Comparison of ENCODE assay signal across 8 cellular contexts in the genomic region with DNA sequence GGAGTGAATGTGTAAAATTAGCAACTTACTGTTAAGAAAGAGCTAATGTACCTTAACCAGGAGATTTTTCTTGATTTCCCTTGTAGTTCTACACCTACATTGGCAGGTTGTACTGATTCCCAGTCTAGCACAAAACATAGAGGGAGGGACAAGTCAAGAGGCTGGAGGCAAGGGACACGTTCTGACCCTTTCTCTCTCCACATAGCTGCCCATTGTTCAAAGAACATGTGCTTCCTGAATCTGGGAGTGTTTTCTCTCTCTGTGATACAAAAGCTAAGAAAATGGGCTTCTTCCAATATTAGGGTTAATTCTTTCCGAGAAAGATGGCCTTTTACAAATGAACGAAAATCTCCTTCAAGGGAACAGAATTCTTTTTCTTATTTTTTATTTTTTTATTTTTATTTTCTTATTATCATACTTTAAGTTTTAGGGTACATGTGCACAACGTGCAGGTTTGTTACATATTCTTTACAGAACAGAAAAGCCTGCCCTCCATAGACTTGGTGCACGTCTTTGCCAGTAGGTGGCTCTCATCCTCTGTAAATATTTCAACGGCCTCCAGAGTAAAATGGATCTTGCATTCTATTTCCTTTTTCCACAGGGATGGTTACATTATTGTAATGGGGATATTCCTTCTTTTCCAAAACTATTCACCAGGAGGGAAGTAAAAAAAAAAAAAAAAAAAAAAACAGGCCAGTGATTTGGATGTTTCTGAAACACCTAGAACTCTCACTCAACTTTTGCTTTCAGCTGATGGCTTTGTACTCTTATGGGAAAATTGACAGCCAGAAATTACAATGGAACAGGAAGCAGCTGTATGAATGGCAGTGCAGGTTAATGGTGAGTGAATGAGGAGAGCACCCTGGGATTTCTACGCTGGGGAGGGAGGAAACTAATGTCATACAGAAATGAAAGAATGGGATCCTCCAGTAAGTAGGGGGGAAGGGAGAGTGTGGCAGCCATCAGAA. TPM values are rescaled to one million over a fixed set of nuclear protein-coding genes. Genes with fewer than 3 reads are reported as not detected.
DNase-seq lines count a peak whose midpoint lies in the region; ATAC-seq lines count a peak whose summit lies in the region.

No MANE protein-coding gene starts in this region.

- no peaks in the 10 kb centered on the region for H3K9me3 Mint-ChIP-seq in activated T-cell treated with anti-CD3 and anti-CD28 coated beads, Interleukin-2, amount 50 U/mL, for 72 hours

- DNase-seq in stimulated activated CD4-positive, alpha-beta T cell treated with anti-CD3 and anti-CD28 coated beads, Interleukin-12 subunit alpha, Interleukin-12 subunit beta, amount 100 ng/mL, for 4 hours = peak; percentile 8
- no peak for DNase-seq in stimulated activated CD4-positive, alpha-beta T cell treated with anti-CD3 and anti-CD28 coated beads, Interleukin-4, amount 100 ng/mL, for 4 hours
- DNase-seq in NCI-H2107 (lab: John Stamatoyannopoulos, UW) = peak; percentile 5
- DNase-seq in activated T-cell treated with anti-CD3 and anti-CD28 coated beads, Interleukin-2, amount 50 U/mL, for 72 hours = peak; percentile 20 to 24
- DNase-seq in head of caudate nucleus = peak in 38 of 42 donors; percentile 14 to 81 (median 54)
- DNase-seq in putamen (ENCODE audit: low spot score) = peak; percentile 56

- H3K4me1 Mint-ChIP-seq in activated T-cell treated with anti-CD3 and anti-CD28 coated beads, Interleukin-2, amount 50 U/mL, for 72 hours (ENCODE audit: low read depth) = peaks cover 5% of the 10 kb centered on the region

- H3K27me3 Mint-ChIP-seq in activated T-cell treated with anti-CD3 and anti-CD28 coated beads, Interleukin-2, amount 50 U/mL, for 72 hours (ENCODE audit: low read depth) = no peaks in the 10 kb centered on the region

- peaks cover 0 to 5% of the 10 kb centered on the region in 2 donors for H3K36me3 Mint-ChIP-seq in activated T-cell treated with anti-CD3 and anti-CD28 coated beads, Interleukin-2, amount 50 U/mL, for 72 hours (ENCODE audit: insufficient read depth in 2 of 2)

- no peak overlapping the region for H3K27ac Mint-ChIP-seq in activated T-cell treated with anti-CD3 and anti-CD28 coated beads, Interleukin-2, amount 50 U/mL, for 72 hours

- intact Hi-C loops in head of caudate nucleus (cut with DNase I) = loop anchor here (10.0 kb wide), 1 partner anchor 477 kb away; no protein-coding TSS in a partner anchor

- no peak overlapping the region for H3K4me3 Mint-ChIP-seq in activated T-cell treated with anti-CD3 and anti-CD28 coated beads, Interleukin-2, amount 50 U/mL, for 72 hours

- ATAC-seq in HG02678 (IDR thresholded peaks at IDR 0.05; ENCODE audit: unreplicated experiment) (peak; percentile 82), GM19328 (IDR thresholded peaks at IDR 0.05; ENCODE audit: unreplicated experiment) (no peak)
- ATAC-seq in activated T-cell treated with anti-CD3 and anti-CD28 coated beads, Interleukin-2, amount 50 U/mL, for 72 hours (replicated peaks in 1 of 2) = peak; percentile 45 to 69

RNA-seq across cellular contexts. Expression of gene IFNA5, which starts 13.1 kb away (rescaled TPM):
- total RNA-seq in activated T-cell treated with anti-CD3 and anti-CD28 coated beads, Interleukin-2, amount 50 U/mL, for 72 hours = not detected

RNA-seq across cellular contexts. Expression of gene KLHL9, which starts 17.0 kb away (rescaled TPM):
- 10 to 100 TPM; 15.9 to 16.9 TPM for total RNA-seq in activated T-cell treated with anti-CD3 and anti-CD28 coated beads, Interleukin-2, amount 50 U/mL, for 72 hours

RNA-seq across cellular contexts. Expression of gene IFNA6, which starts 32.4 kb away (rescaled TPM):
- not detected for total RNA-seq in activated T-cell treated with anti-CD3 and anti-CD28 coated beads, Interleukin-2, amount 50 U/mL, for 72 hours

RNA-seq across cellular contexts. Expression of gene IFNA13, which starts 49.6 kb away (rescaled TPM):
- not detected for total RNA-seq in activated T-cell treated with anti-CD3 and anti-CD28 coated beads, Interleukin-2, amount 50 U/mL, for 72 hours

Comparison
In these comparisons a context has a peak if more than half of its experiments do, and no peak if none do; other contexts are left out.
1. DNase-seq: peak in stimulated activated CD4-positive, alpha-beta T cell treated with anti-CD3 and anti-CD28 coated beads, Interleukin-12 subunit alpha, Interleukin-12 subunit beta, amount 100 ng/mL, for 4 hours (single experiment), NCI-H2107 (single experiment), activated T-cell treated with anti-CD3 and anti-CD28 coated beads, Interleukin-2, amount 50 U/mL, for 72 hours (2 of 2), head of caudate nucleus (38 of 42) and putamen (single experiment); none in stimulated activated CD4-positive, alpha-beta T cell treated with anti-CD3 and anti-CD28 coated beads, Interleukin-4, amount 100 ng/mL, for 4 hours (0 of 2).